30 cellular contexts compared by ENCODE assay signal in the genomic region with DNA sequence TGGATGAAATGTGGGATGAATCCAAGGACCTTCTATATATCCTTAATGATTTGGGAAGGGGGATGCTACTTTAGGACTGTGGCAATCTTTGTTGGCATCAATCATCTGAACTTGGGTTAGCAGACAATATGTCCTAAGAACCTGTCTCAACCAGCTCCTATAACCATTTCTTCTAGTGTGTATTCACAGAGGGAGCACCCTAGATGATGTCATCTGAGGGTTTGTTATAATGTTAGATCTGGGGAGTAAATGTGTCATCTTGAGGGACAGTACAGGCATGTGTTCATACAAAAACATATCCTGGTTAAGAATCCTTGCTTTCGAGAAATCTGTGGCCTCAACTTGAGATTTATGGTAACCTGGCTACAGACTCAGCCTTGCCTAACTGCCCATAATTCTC.
"Had no signal": no experiment of that assay in that cellular context is flagged by ENCODE, and none has a peak within 500 bp of the region (broad histone marks: within the 10 kb centered on the region; RNA-seq: fewer than 3 reads in every experiment).

No MANE protein-coding gene starts in this region.

- H3K4me1 Mint-ChIP-seq: natural killer cell; nephron; neural progenitor cell; stimulated activated effector memory CD8-positive, alpha-beta T cell treated with anti-CD3 and anti-CD28 coated beads, Interleukin-12 subunit alpha, Interleukin-12 subunit beta, amount 100 ng/mL, for 72 hours; stimulated activated naive B cell treated with anti-CD40 and anti-IgM and Interleukin-4, amounts not matched to agents 10 μg/mL and 1 μg/mL and 100 μg/mL, for 72 hours had no signal

- ATAC-seq: natural killer cell; psoas muscle; right cardiac atrium; sciatic nerve; stimulated activated effector memory CD8-positive, alpha-beta T cell treated with anti-CD3 and anti-CD28 coated beads, Interleukin-12 subunit alpha, Interleukin-12 subunit beta, amount 100 ng/mL, for 72 hours; stimulated activated naive B cell treated with anti-CD40 and anti-IgM and Interleukin-4, amounts not matched to agents 10 μg/mL and 1 μg/mL and 100 μg/mL, for 72 hours had no signal

- H3K4me3 Mint-ChIP-seq: natural killer cell; nephron; neural progenitor cell; stimulated activated effector memory CD8-positive, alpha-beta T cell treated with anti-CD3 and anti-CD28 coated beads, Interleukin-12 subunit alpha, Interleukin-12 subunit beta, amount 100 ng/mL, for 72 hours; stimulated activated naive B cell treated with anti-CD40 and anti-IgM and Interleukin-4, amounts not matched to agents 10 μg/mL and 1 μg/mL and 100 μg/mL, for 72 hours; stimulated activated naive CD8-positive, alpha-beta T cell treated with anti-CD3 and anti-CD28 coated beads, Interleukin-15, Interleukin-2, amounts not matched to agents 100 ng/mL and 50 ng/mL, for 24 hours had no signal

- H3K36me3 Mint-ChIP-seq: natural killer cell; neural progenitor cell; stimulated activated effector memory CD8-positive, alpha-beta T cell treated with anti-CD3 and anti-CD28 coated beads, Interleukin-12 subunit alpha, Interleukin-12 subunit beta, amount 100 ng/mL, for 72 hours had no signal

- H3K9me3 Mint-ChIP-seq: natural killer cell; nephron; stimulated activated effector memory CD8-positive, alpha-beta T cell treated with anti-CD3 and anti-CD28 coated beads, Interleukin-12 subunit alpha, Interleukin-12 subunit beta, amount 100 ng/mL, for 72 hours; stimulated activated naive CD8-positive, alpha-beta T cell treated with anti-CD3 and anti-CD28 coated beads, Interleukin-15, Interleukin-2, amounts not matched to agents 100 ng/mL and 50 ng/mL, for 24 hours had no signal

- H3K36me3 ChIP-seq: neural progenitor cell, ovary, spleen, stomach, thoracic aorta, thyroid gland, tibial nerve, upper lobe of left lung, vagina had no signal

- H3K4me1 ChIP-seq: neural progenitor cell, parathyroid adenoma, psoas muscle, spleen, stomach, thyroid gland, tibial nerve, upper lobe of left lung, vagina had no signal

- H3K27me3 Mint-ChIP-seq: progenitor cell of endocrine pancreas; stimulated activated naive CD8-positive, alpha-beta T cell treated with anti-CD3 and anti-CD28 coated beads, Interleukin-15, Interleukin-2, amounts not matched to agents 100 ng/mL and 50 ng/mL, for 24 hours had no signal

- H3K27ac Mint-ChIP-seq: natural killer cell; nephron; neural progenitor cell; progenitor cell of endocrine pancreas; stimulated activated effector memory CD8-positive, alpha-beta T cell treated with anti-CD3 and anti-CD28 coated beads, Interleukin-12 subunit alpha, Interleukin-12 subunit beta, amount 100 ng/mL, for 72 hours; stimulated activated naive B cell treated with anti-CD40 and anti-IgM and Interleukin-4, amounts not matched to agents 10 μg/mL and 1 μg/mL and 100 μg/mL, for 72 hours; stimulated activated naive CD8-positive, alpha-beta T cell treated with anti-CD3 and anti-CD28 coated beads, Interleukin-15, Interleukin-2, amounts not matched to agents 100 ng/mL and 50 ng/mL, for 24 hours had no signal

- H3K4me3 ChIP-seq: neural progenitor cell, ovary, psoas muscle, skin epidermis, smooth muscle cell, spleen, stomach, thoracic aorta, thyroid gland, tibial nerve, upper lobe of left lung, vagina had no signal

- H3K27me3 ChIP-seq: neural progenitor cell, ovary, spleen, stomach, thyroid gland, tibial nerve, upper lobe of left lung, vagina had no signal

- FAIRE-seq: urothelium cell line had no signal

- H3K27ac ChIP-seq: neural progenitor cell, ovary, parathyroid adenoma, psoas muscle, skin epidermis, spleen, stomach, thoracic aorta, thyroid gland, tibial nerve, upper lobe of left lung, vagina had no signal

- H3K9me3 ChIP-seq: ovary, psoas muscle, thoracic aorta, thyroid gland, tibial nerve, vagina had no signal

- DNase-seq: natural killer cell; occipital lobe; ovary; posterior cingulate gyrus; psoas muscle; right cardiac atrium; spleen; stimulated activated CD4-positive, alpha-beta T cell treated with anti-CD3 and anti-CD28 coated beads, Interleukin-12 subunit alpha, Interleukin-12 subunit beta, amount 100 ng/mL, for 4 hours; stimulated activated CD4-positive, alpha-beta T cell treated with anti-CD3 and anti-CD28 coated beads, Interleukin-2, amount 100 ng/mL, for 24 hours; stimulated activated CD4-positive, alpha-beta T cell treated with anti-CD3 and anti-CD28 coated beads, Interleukin-2, amount 100 ng/mL, for 48 hours; stimulated activated CD4-positive, alpha-beta T cell treated with anti-CD3 and anti-CD28 coated beads, Interleukin-4, amount 100 ng/mL, for 24 hours; stimulated activated naive B cell treated with anti-CD40 and anti-IgM and Interleukin-4, amounts not matched to agents 10 μg/mL and 1 μg/mL and 100 μg/mL, for 72 hours; stimulated activated naive CD4-positive, alpha-beta T cell treated with Interleukin-2 at 50 U/mL for 16 hours; stomach; thyroid gland; trophoblast cell; upper lobe of left lung had no signal
